8 cellular contexts compared by ENCODE assay signal in the genomic region with DNA sequence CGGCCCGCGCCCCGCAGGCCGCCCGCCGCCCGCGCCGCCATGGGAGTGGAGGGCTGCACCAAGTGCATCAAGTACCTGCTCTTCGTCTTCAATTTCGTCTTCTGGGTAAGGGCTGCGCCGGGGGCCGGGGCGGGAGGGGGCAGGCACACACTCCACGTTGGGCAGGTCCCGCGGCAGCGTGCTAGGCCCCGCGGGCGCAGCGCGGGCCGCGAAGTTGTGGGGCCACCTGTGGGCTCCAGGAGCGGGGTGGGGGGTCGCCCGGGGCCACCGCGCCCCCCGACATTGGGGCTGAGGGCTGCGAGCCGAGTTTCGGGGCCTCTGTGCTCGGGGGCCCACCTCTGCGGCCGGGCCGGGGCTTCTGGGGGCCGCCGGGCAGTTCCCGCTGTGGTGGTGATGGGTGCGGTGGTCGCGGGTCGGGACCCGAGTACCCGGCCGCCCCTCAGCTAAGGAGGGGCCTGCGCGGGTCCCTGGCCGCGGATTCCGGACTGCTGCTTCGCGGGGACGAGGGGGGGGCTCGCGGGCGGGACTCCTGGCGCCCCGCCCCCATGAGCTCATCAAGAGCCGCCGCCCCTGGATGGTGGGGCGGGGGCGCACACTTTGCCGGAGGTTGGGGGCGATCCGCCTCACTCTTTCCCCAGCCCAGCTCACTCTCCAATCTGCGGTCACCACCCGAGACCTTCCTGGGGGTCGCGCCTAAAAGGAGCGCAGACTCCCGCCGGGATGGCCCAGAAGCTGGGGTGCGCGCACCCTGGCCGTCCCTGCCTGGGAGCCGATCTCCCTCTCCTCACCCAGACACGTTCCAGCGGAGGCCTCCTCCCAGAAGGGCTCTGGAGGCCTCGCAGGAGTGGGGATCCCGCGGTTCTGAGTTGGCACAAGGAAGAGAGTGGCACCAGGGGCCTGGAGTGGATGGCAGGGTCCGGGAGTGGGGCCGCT. TPM values are rescaled to one million over a fixed set of nuclear protein-coding genes. Genes with fewer than 3 reads are reported as not detected.
DNase-seq lines count a peak whose midpoint lies in the region; ATAC-seq and TF ChIP-seq lines count a peak whose summit lies in the region.

No MANE protein-coding gene starts in this region.

- no peak for TF ChIP-seq CTCF in HEK293 (tag by site-specific recombination; IDR thresholded peaks at IDR 0.05)
- no peak for TF ChIP-seq CTCF in osteocyte (IDR thresholded peaks at IDR 0.05)

- ATAC-seq in GM21390 (IDR thresholded peaks at IDR 0.05; ENCODE audit: unreplicated experiment) = no peak

- peak overlapping the region; percentile 83; the same call in 1 of the 2 replicates for H3K27ac ChIP-seq in HEK293 (ENCODE audit: extremely low read depth, low read depth, low read length)

- peak overlapping the region; percentile 92 for H3K4me3 Mint-ChIP-seq in osteocyte (ENCODE audit: unreplicated experiment)

- no peaks in the 10 kb centered on the region for H3K27me3 Mint-ChIP-seq in osteocyte (ENCODE audit: unreplicated experiment)

- peaks cover 38% of the 10 kb centered on the region for H3K4me1 Mint-ChIP-seq in osteocyte (ENCODE audit: unreplicated experiment)

- CTCF ChIA-PET in HEK293 (lab: Yijun Ruan, JAX) = interaction anchor here (0.6 to 1.6 kb wide), 4 partner anchors 22 to 73 kb away, joined by 3 to 6 read pairs (median 4); no protein-coding TSS in a partner anchor

- peaks cover 0 to 33% of the 10 kb centered on the region in 2 experiments; a peak in 1 of 3 replicates for H3K36me3 ChIP-seq in HEK293 (ENCODE audit: control insufficient read depth in 2 of 2, insufficient read depth in 1 of 2, low read length in 2 of 2)

- peak overlapping the region; percentile 87 for H3K27ac Mint-ChIP-seq in osteocyte (ENCODE audit: unreplicated experiment)

- H3K4me1 ChIP-seq in HEK293 (ENCODE audit: control insufficient read depth, insufficient read depth, low read length) = no peaks in the 10 kb centered on the region

- H3K9me3 Mint-ChIP-seq in osteocyte (ENCODE audit: unreplicated experiment) = no peaks in the 10 kb centered on the region

- POLR2A ChIA-PET in HEK293 (lab: Yijun Ruan, JAX) = interaction anchor here (0.7 to 2.5 kb wide), 14 partner anchors 9 to 72 kb away, joined by 3 to 64 read pairs (median 4); a partner anchor contains a TSS

- no peaks in the 10 kb centered on the region for H3K36me3 Mint-ChIP-seq in osteocyte (ENCODE audit: unreplicated experiment)

- DNase-seq in D341Med (ENCODE audit: low spot score) (peak; percentile 84), glomerular visceral epithelial cell (ENCODE audit: extremely low spot score) (peak; percentile 50), osteocyte (ENCODE audit: extremely low spot score, unreplicated experiment) (no peak), NCI-H2029 (lab: John Stamatoyannopoulos, UW) (no peak)
- DNase-seq in activated naive CD4-positive, alpha-beta T cell treated with anti-CD3 and anti-CD28 coated beads, Interleukin-2, amount 50 U/mL, for 16 hours = peak; percentile 75

- H3K4me3 ChIP-seq in HEK293 (ENCODE audit: low read depth, low read length) = peak overlapping the region; percentile 86

- no peaks in the 10 kb centered on the region for H3K9me3 ChIP-seq in HEK293 (ENCODE audit: control insufficient read depth, insufficient read depth, low read depth, low read length)

TF ChIP-seq in HEK293, 187 proteins besides CTCF, POLR2A, EP300 and RAD21 (continues in another document):
- TF ChIP-seq ZNF791 (tag by site-specific recombination; IDR thresholded peaks at IDR 0.05) = no peak
- no peak for TF ChIP-seq ZNF211 (tag by site-specific recombination; IDR thresholded peaks at IDR 0.05; ENCODE audit: low read depth)
- no peak for TF ChIP-seq ZNF548 (tag by site-specific recombination; IDR thresholded peaks at IDR 0.05)
- no peak for TF ChIP-seq ZNF658 (tag by site-specific recombination; IDR thresholded peaks at IDR 0.05)
- TF ChIP-seq ZNF184 (tag by site-specific recombination; IDR thresholded peaks at IDR 0.05) = no peak
- TF ChIP-seq ZNF707 (tag by site-specific recombination; IDR thresholded peaks at IDR 0.05) = no peak
- TF ChIP-seq, protein P1, sequence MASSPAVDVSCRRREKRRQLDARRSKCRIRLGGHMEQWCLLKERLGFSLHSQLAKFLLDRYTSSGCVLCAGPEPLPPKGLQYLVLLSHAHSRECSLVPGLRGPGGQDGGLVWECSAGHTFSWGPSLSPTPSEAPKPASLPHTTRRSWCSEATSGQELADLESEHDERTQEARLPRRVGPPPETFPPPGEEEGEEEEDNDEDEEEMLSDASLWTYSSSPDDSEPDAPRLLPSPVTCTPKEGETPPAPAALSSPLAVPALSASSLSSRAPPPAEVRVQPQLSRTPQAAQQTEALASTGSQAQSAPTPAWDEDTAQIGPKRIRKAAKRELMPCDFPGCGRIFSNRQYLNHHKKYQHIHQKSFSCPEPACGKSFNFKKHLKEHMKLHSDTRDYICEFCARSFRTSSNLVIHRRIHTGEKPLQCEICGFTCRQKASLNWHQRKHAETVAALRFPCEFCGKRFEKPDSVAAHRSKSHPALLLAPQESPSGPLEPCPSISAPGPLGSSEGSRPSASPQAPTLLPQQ (tag by site-specific recombination; IDR thresholded peaks at IDR 0.05) = 0 out of 2 replicates have a peak, but pooled peaks have one; percentile 30
- TF ChIP-seq ZFP41 (tag by site-specific recombination; IDR thresholded peaks at IDR 0.05; ENCODE audit: borderline replicate concordance) = no peak
- no peak for TF ChIP-seq FEZF1 (tag by site-specific recombination; IDR thresholded peaks at IDR 0.05)
- peak; percentile 83 for TF ChIP-seq KLF8 (tag by site-specific recombination; IDR thresholded peaks at IDR 0.05)
- TF ChIP-seq ZNF626 (tag by site-specific recombination; IDR thresholded peaks at IDR 0.05) = no peak
- TF ChIP-seq TCF7L2 (IDR thresholded peaks at IDR 0.05; ENCODE audit: borderline replicate concordance, low read depth, low read length) = no peak
- TF ChIP-seq GLIS1 (tag by site-specific recombination; IDR thresholded peaks at IDR 0.05) = peak; percentile 75

TF ChIP-seq in PFSK-1, 5 proteins besides CTCF, POLR2A, EP300 and RAD21:
- TF ChIP-seq POLR2AphosphoS5 (IDR thresholded peaks at IDR 0.05; ENCODE audit: low read depth, low read length) (peak; percentile 33; the same call in 1 of the 2 replicates), FOXP2 (optimal IDR thresholded peaks at IDR 0.05; ENCODE audit: borderline replicate concordance, extremely low read depth, extremely low read length, insufficient read depth) (no peak)
TF ChIP-seq in PFSK-1: peak in this region for 1.

RNA-seq across cellular contexts. Expression of a gene that starts 0.7 kb away (rescaled TPM):
- 435 TPM for polyA plus RNA-seq in PFSK-1 (2012; ENCODE audit: insufficient read length, low read depth)
- total RNA-seq in osteocyte = 652 and 682 TPM in 2 replicates

RNA-seq across cellular contexts. Expression of a gene that starts 22.8 kb away (rescaled TPM):
- polyA plus RNA-seq in PFSK-1 (2012; ENCODE audit: insufficient read length, low read depth) = 156 TPM
- 50.6 and 54.5 TPM in 2 replicates for total RNA-seq in osteocyte

Comparison
In these comparisons a context has a peak if more than half of its experiments do, and no peak if none do; other contexts are left out.
1. DNase-seq: peak in D341Med (single experiment), activated naive CD4-positive, alpha-beta T cell treated with anti-CD3 and anti-CD28 coated beads, Interleukin-2, amount 50 U/mL, for 16 hours (single experiment) and glomerular visceral epithelial cell (single experiment); none in osteocyte (single experiment) and NCI-H2029 (single experiment).